In the genomic region with DNA sequence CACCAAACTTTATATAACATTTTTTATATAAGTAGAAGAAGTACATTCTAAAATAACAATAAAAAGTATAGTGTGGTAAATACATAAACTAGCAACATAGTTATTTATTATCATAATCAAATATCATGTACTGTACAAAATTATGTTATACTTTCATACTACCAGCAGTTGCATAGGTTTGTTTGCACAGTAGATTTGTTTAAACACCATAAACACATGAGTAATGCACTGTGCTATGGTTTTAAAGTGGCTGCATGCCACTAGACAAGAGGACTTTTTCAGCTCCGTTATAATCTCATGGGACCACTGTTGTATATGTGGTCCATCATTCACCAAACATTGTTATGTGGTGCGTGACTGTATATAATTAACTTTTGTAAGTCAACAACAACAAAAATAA, we compare ENCODE assay signal across 18 cellular contexts.
"Had no signal": no experiment of that assay in that cellular context is flagged by ENCODE, and none has a peak within 500 bp of the region (broad histone marks: within the 10 kb centered on the region; RNA-seq: fewer than 3 reads in every experiment).

No MANE protein-coding gene starts in this region.

- H3K36me3 ChIP-seq: heart left ventricle, neutrophil, right lobe of liver, suprapubic skin, thyroid gland had no signal

- ATAC-seq: esophagus mucosa; heart left ventricle; naive thymus-derived CD8-positive, alpha-beta T cell; psoas muscle; right lobe of liver; stimulated activated effector memory CD8-positive, alpha-beta T cell treated with anti-CD3 and anti-CD28 coated beads, Interleukin-12 subunit alpha, Interleukin-12 subunit beta, amount 100 ng/mL, for 72 hours; stimulated activated naive CD8-positive, alpha-beta T cell treated with anti-CD3 and anti-CD28 coated beads, Interleukin-15, Interleukin-2, amounts not matched to agents 100 U/mL and 50 U/mL, for 24 hours had no signal

- DNase-seq: effector memory CD4-positive, alpha-beta T cell; heart left ventricle; hippocampal formation; mammary epithelial cell; naive thymus-derived CD8-positive, alpha-beta T cell; psoas muscle; retina; right lobe of liver; stimulated activated CD4-positive, alpha-beta T cell treated with anti-CD3 and anti-CD28 coated beads, Interleukin-4, amount 100 ng/mL, for 1 hour; stimulated activated CD8-positive, alpha-beta memory T cell treated with anti-CD3 and anti-CD28 coated beads, Interleukin-4, amount 100 ng/mL, for 48 hours; stimulated activated naive CD8-positive, alpha-beta T cell treated with anti-CD3 and anti-CD28 coated beads, Interleukin-15, Interleukin-2, amounts not matched to agents 100 U/mL and 50 U/mL, for 24 hours; thyroid gland had no signal

- FAIRE-seq: endometrium, urothelium cell line had no signal

- H3K4me1 ChIP-seq: heart left ventricle, psoas muscle, right lobe of liver, suprapubic skin, thyroid gland had no signal

- H3K27ac ChIP-seq: heart left ventricle, neutrophil, psoas muscle, right lobe of liver, suprapubic skin, thyroid gland had no signal

- H3K27me3 ChIP-seq: heart left ventricle, neutrophil, right lobe of liver, suprapubic skin, thyroid gland had no signal

- H3K9me3 ChIP-seq: neutrophil, psoas muscle, right lobe of liver, suprapubic skin, thyroid gland had no signal

- H3K4me3 ChIP-seq: heart left ventricle, psoas muscle, right lobe of liver, suprapubic skin, thyroid gland had no signal
